8 cellular contexts compared by ENCODE assay signal in the genomic region with DNA sequence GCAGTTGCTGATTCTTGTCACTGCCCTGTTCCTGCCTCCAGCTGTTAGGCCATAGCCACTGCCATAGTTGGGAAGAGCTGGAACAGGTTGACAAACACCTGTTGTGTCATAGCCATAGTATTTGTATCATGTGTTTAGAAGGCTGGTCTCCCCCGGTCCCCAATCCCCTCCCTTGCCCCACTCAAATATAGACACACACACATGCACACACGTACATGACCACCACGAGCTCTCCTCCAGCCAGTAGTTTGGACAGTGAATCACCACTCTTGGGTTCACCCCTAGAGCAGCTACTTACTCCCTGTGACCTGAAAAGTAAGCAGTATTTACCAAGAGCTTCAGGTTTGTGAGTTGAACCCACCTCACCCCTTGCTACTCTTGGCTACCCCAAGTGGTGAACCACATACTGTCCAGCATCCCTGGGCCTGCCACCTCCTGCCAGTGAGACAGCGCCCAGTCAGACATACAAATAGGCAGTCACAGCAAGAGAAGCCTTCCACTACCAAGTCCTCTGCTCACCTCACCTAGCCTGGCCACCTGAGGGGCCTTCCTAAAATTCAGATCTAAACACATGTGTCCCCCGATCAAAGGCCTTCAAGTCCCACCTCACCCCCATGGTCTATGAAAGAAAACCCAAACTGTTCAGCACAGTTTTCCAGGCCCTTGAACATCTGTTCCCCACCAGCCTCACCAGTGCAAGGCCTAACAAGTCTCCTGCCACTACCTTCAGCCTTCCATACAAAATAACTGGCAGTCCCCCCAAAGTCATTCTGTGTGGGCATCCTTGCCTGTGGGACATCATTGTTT. TPM values are rescaled to one million over a fixed set of nuclear protein-coding genes. Genes with fewer than 3 reads are reported as not detected.
DNase-seq lines count a peak whose midpoint lies in the region; ATAC-seq, FAIRE-seq and TF ChIP-seq lines count a peak whose summit lies in the region.

No MANE protein-coding gene starts in this region.

- TF ChIP-seq CTCF in heart right ventricle (IDR thresholded peaks at IDR 0.05) (no peak), breast epithelium (IDR thresholded peaks at IDR 0.05) (no peak)

- H3K27me3 ChIP-seq in heart right ventricle (no peaks in the 10 kb centered on the region), breast epithelium (no peaks in the 10 kb centered on the region), H7 (ENCODE audit: control insufficient read depth, insufficient read depth, low read length) (no peaks in the 10 kb centered on the region)

- peaks cover 0 to 59% (median 29%) of the 10 kb centered on the region in 9 donors for H3K4me1 ChIP-seq in heart right ventricle
- peaks cover 0 to 3% of the 10 kb centered on the region in 2 donors for H3K4me1 ChIP-seq in breast epithelium

- H3K27ac ChIP-seq in heart right ventricle = peak overlapping the region; percentile 10 to 96 (median 84)
- peak overlapping the region; percentile 95 to 96 for H3K27ac ChIP-seq in breast epithelium

- intact Hi-C loops in heart right ventricle (cut with DNase I) (loop anchor here in 2 of 10 donors (2.0 kb wide), 3 partner anchors 14 to 46 kb away; no protein-coding TSS in a partner anchor), Right ventricle myocardium inferior (cut with DNase I) (no loop called here), breast epithelium (cut with DNase I; ENCODE audit: low total_unique reads) (no loop called here)

- H3K36me3 Mint-ChIP-seq in naive B cell = peaks cover 13 to 16% of the 10 kb centered on the region in 2 donors

- whole genome bisulfite sequencing in heart right ventricle, 2 donors = 93 to 95% methylated on average over 5 of the region's 5 CpGs

- peak in 3 of 8 donors; percentile 4 to 17 (median 8) for ATAC-seq in heart right ventricle
- ATAC-seq in Right ventricle myocardium inferior = no peak
- no peak for ATAC-seq in naive B cell (ENCODE audit: low read depth in 2 of 2)
- ATAC-seq in GM21381 (IDR thresholded peaks at IDR 0.05; ENCODE audit: unreplicated experiment) = no peak
- no peak for ATAC-seq in HG03521 (IDR thresholded peaks at IDR 0.05; ENCODE audit: unreplicated experiment)

- TF ChIP-seq POLR2A in breast epithelium (IDR thresholded peaks at IDR 0.05) (no peak), GM12892 (IDR thresholded peaks at IDR 0.05; ENCODE audit: low read depth, low read length) (no peak)

- H3K4me1 Mint-ChIP-seq in naive B cell = peaks cover 44 to 65% (median 53%) of the 10 kb centered on the region in 3 donors

- H3K4me3 ChIP-seq in heart right ventricle (peak overlapping the region in 4 of 10 donors; percentile 1 to 24 (median 15)), breast epithelium (peak overlapping the region in 1 of 3 donors; percentile 15), H7 (ENCODE audit: insufficient read depth, low read depth, low read length) (no peak overlapping the region)

- H3K4me3 Mint-ChIP-seq in naive B cell = peak overlapping the region; percentile 85 to 96 (median 92)

- H3K9me3 ChIP-seq in heart right ventricle = no peaks in the 10 kb centered on the region
- no peaks in the 10 kb centered on the region for H3K9me3 ChIP-seq in breast epithelium

- H3K27me3 Mint-ChIP-seq in naive B cell = no peaks in the 10 kb centered on the region

- H3K9me3 Mint-ChIP-seq in naive B cell = peaks cover 0 to 2% (median 0%) of the 10 kb centered on the region in 7 donors

- peak overlapping the region; percentile 80 to 100 (median 98) for H3K27ac Mint-ChIP-seq in naive B cell

- DNase-seq in heart right ventricle (no peak), Right ventricle myocardium inferior (ENCODE audit: missing footprints) (no peak), breast epithelium (ENCODE audit: low spot score in 2 of 2) (peak in 1 of 2 donors; percentile 14), naive B cell (no peak), H7 (no peak), GM12892 (ENCODE audit: insufficient read length) (no peak)

- no peak for FAIRE-seq in GM12892 (lab: Jason Lieb, UNC)

- H3K36me3 ChIP-seq in heart right ventricle (peaks cover 0 to 5% (median 0%) of the 10 kb centered on the region in 9 donors), breast epithelium (no peaks in the 10 kb centered on the region), H7 (replicated peaks; ENCODE audit: control insufficient read depth, insufficient read depth, low read length) (no peaks in the 10 kb centered on the region)

RNA-seq across cellular contexts. Expression of gene PCBP1, which starts 7.1 kb away (rescaled TPM):
- total RNA-seq in heart right ventricle (100 to 1,000 TPM; 197 to 275 (median 219) TPM), Right ventricle myocardium inferior (203 TPM), breast epithelium (100 to 1,000 TPM; 121 to 210 (median 145) TPM)
- polyA plus RNA-seq in heart right ventricle (100 to 1,000 TPM; 237 to 288 TPM), naive B cell (ENCODE audit: low read depth in 6 of 6) (100 to 1,000 TPM; 108 to 148 (median 126) TPM)
- 52.6 and 63.2 TPM in 2 replicates for total RNA-seq in H7 (2014; rRNA removed; shearing (Covaris generic))
- 146 TPM for polyA plus RNA-seq in GM12892 (2012; ENCODE audit: missing spikeins)
